Comparison of ENCODE assay signal across 1 cellular context in the genomic region with DNA sequence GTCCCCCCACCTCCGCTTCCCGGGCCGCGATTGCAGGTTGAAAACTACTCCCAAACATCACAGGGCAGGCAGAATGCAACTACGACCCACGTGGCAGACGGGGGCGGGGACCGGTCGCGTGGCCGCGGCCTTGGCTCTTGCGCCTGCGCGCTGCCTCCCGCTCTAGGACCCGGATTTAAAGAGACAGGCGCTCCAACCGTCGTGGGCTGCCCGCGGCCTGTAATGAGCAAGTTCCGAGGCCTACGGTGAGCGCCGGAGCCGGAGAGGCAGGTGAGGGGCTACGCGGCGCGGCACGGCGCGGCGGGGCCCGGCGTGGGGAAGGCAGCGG.
TF ChIP-seq lines count a peak whose summit lies in the region.

A gene (plus strand): TSS at position 160 of the 328 bp plus-strand sequence. CDS start 2,494 bp downstream, outside the sequence.

TF ChIP-seq in HEK293, 187 proteins besides CTCF, POLR2A, EP300 and RAD21 (continued from another document and continues in another):
- TF ChIP-seq, protein P1, sequence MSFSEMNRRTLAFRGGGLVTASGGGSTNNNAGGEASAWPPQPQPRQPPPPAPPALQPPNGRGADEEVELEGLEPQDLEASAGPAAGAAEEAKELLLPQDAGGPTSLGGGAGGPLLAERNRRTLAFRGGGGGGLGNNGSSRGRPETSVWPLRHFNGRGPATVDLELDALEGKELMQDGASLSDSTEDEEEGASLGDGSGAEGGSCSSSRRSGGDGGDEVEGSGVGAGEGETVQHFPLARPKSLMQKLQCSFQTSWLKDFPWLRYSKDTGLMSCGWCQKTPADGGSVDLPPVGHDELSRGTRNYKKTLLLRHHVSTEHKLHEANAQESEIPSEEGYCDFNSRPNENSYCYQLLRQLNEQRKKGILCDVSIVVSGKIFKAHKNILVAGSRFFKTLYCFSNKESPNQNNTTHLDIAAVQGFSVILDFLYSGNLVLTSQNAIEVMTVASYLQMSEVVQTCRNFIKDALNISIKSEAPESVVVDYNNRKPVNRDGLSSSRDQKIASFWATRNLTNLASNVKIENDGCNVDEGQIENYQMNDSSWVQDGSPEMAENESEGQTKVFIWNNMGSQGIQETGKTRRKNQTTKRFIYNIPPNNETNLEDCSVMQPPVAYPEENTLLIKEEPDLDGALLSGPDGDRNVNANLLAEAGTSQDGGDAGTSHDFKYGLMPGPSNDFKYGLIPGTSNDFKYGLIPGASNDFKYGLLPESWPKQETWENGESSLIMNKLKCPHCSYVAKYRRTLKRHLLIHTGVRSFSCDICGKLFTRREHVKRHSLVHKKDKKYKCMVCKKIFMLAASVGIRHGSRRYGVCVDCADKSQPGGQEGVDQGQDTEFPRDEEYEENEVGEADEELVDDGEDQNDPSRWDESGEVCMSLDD (tag by site-specific recombination; IDR thresholded peaks at IDR 0.05) = no peak
- TF ChIP-seq, protein P2, sequence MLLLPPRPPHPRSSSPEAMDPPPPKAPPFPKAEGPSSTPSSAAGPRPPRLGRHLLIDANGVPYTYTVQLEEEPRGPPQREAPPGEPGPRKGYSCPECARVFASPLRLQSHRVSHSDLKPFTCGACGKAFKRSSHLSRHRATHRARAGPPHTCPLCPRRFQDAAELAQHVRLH (tag by site-specific recombination; IDR thresholded peaks at IDR 0.05) = no peak
- TF ChIP-seq KLF16 (tag by site-specific recombination; IDR thresholded peaks at IDR 0.05) (0 out of 2 replicates have a peak, but pooled peaks have one; percentile 16), ZFP3 (tag by site-specific recombination; IDR thresholded peaks at IDR 0.05; ENCODE audit: low read depth) (no peak), ZNF707 (tag by site-specific recombination; IDR thresholded peaks at IDR 0.05) (no peak), ZNF530 (tag by site-specific recombination; IDR thresholded peaks at IDR 0.05; ENCODE audit: low read depth) (no peak), GLI2 (tag by site-specific recombination; IDR thresholded peaks at IDR 0.05; ENCODE audit: borderline replicate concordance, low read depth) (no peak), ZNF214 (tag by site-specific recombination; IDR thresholded peaks at IDR 0.05; ENCODE audit: borderline replicate concordance) (no peak), ZNF529 (tag by site-specific recombination; IDR thresholded peaks at IDR 0.05; ENCODE audit: insufficient replicate concordance) (no peak), ZNF626 (tag by site-specific recombination; IDR thresholded peaks at IDR 0.05) (no peak), ZFP41 (tag by site-specific recombination; IDR thresholded peaks at IDR 0.05; ENCODE audit: borderline replicate concordance) (no peak), ZNF114 (tag by site-specific recombination; IDR thresholded peaks at IDR 0.05) (no peak), HOXC10 (CRISPR knock-in tag; IDR thresholded peaks at IDR 0.05) (no peak), ZNF585B (tag by site-specific recombination; IDR thresholded peaks at IDR 0.05) (no peak)
- TF ChIP-seq, protein P3, sequence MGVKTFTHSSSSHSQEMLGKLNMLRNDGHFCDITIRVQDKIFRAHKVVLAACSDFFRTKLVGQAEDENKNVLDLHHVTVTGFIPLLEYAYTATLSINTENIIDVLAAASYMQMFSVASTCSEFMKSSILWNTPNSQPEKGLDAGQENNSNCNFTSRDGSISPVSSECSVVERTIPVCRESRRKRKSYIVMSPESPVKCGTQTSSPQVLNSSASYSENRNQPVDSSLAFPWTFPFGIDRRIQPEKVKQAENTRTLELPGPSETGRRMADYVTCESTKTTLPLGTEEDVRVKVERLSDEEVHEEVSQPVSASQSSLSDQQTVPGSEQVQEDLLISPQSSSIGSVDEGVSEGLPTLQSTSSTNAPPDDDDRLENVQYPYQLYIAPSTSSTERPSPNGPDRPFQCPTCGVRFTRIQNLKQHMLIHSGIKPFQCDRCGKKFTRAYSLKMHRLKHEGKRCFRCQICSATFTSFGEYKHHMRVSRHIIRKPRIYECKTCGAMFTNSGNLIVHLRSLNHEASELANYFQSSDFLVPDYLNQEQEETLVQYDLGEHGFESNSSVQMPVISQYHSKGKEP (tag by site-specific recombination; IDR thresholded peaks at IDR 0.05) = peak; percentile 90
- TF ChIP-seq, protein P4, sequence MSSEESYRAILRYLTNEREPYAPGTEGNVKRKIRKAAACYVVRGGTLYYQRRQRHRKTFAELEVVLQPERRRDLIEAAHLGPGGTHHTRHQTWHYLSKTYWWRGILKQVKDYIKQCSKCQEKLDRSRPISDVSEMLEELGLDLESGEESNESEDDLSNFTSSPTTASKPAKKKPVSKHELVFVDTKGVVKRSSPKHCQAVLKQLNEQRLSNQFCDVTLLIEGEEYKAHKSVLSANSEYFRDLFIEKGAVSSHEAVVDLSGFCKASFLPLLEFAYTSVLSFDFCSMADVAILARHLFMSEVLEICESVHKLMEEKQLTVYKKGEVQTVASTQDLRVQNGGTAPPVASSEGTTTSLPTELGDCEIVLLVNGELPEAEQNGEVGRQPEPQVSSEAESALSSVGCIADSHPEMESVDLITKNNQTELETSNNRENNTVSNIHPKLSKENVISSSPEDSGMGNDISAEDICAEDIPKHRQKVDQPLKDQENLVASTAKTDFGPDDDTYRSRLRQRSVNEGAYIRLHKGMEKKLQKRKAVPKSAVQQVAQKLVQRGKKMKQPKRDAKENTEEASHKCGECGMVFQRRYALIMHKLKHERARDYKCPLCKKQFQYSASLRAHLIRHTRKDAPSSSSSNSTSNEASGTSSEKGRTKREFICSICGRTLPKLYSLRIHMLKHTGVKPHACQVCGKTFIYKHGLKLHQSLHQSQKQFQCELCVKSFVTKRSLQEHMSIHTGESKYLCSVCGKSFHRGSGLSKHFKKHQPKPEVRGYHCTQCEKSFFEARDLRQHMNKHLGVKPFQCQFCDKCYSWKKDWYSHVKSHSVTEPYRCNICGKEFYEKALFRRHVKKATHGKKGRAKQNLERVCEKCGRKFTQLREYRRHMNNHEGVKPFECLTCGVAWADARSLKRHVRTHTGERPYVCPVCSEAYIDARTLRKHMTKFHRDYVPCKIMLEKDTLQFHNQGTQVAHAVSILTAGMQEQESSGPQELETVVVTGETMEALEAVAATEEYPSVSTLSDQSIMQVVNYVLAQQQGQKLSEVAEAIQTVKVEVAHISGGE (tag by site-specific recombination; conservative IDR thresholded peaks at IDR 0.05; ENCODE audit: low read depth) = no peak
- TF ChIP-seq, protein P5, sequence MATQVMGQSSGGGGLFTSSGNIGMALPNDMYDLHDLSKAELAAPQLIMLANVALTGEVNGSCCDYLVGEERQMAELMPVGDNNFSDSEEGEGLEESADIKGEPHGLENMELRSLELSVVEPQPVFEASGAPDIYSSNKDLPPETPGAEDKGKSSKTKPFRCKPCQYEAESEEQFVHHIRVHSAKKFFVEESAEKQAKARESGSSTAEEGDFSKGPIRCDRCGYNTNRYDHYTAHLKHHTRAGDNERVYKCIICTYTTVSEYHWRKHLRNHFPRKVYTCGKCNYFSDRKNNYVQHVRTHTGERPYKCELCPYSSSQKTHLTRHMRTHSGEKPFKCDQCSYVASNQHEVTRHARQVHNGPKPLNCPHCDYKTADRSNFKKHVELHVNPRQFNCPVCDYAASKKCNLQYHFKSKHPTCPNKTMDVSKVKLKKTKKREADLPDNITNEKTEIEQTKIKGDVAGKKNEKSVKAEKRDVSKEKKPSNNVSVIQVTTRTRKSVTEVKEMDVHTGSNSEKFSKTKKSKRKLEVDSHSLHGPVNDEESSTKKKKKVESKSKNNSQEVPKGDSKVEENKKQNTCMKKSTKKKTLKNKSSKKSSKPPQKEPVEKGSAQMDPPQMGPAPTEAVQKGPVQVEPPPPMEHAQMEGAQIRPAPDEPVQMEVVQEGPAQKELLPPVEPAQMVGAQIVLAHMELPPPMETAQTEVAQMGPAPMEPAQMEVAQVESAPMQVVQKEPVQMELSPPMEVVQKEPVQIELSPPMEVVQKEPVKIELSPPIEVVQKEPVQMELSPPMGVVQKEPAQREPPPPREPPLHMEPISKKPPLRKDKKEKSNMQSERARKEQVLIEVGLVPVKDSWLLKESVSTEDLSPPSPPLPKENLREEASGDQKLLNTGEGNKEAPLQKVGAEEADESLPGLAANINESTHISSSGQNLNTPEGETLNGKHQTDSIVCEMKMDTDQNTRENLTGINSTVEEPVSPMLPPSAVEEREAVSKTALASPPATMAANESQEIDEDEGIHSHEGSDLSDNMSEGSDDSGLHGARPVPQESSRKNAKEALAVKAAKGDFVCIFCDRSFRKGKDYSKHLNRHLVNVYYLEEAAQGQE (tag by site-specific recombination; IDR thresholded peaks at IDR 0.05) = no peak
- TF ChIP-seq, protein P6, sequence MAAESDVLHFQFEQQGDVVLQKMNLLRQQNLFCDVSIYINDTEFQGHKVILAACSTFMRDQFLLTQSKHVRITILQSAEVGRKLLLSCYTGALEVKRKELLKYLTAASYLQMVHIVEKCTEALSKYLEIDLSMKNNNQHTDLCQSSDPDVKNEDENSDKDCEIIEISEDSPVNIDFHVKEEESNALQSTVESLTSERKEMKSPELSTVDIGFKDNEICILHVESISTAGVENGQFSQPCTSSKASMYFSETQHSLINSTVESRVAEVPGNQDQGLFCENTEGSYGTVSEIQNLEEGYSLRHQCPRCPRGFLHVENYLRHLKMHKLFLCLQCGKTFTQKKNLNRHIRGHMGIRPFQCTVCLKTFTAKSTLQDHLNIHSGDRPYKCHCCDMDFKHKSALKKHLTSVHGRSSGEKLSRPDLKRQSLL (tag by site-specific recombination; IDR thresholded peaks at IDR 0.05) = peak; percentile 78
- TF ChIP-seq, protein P7, sequence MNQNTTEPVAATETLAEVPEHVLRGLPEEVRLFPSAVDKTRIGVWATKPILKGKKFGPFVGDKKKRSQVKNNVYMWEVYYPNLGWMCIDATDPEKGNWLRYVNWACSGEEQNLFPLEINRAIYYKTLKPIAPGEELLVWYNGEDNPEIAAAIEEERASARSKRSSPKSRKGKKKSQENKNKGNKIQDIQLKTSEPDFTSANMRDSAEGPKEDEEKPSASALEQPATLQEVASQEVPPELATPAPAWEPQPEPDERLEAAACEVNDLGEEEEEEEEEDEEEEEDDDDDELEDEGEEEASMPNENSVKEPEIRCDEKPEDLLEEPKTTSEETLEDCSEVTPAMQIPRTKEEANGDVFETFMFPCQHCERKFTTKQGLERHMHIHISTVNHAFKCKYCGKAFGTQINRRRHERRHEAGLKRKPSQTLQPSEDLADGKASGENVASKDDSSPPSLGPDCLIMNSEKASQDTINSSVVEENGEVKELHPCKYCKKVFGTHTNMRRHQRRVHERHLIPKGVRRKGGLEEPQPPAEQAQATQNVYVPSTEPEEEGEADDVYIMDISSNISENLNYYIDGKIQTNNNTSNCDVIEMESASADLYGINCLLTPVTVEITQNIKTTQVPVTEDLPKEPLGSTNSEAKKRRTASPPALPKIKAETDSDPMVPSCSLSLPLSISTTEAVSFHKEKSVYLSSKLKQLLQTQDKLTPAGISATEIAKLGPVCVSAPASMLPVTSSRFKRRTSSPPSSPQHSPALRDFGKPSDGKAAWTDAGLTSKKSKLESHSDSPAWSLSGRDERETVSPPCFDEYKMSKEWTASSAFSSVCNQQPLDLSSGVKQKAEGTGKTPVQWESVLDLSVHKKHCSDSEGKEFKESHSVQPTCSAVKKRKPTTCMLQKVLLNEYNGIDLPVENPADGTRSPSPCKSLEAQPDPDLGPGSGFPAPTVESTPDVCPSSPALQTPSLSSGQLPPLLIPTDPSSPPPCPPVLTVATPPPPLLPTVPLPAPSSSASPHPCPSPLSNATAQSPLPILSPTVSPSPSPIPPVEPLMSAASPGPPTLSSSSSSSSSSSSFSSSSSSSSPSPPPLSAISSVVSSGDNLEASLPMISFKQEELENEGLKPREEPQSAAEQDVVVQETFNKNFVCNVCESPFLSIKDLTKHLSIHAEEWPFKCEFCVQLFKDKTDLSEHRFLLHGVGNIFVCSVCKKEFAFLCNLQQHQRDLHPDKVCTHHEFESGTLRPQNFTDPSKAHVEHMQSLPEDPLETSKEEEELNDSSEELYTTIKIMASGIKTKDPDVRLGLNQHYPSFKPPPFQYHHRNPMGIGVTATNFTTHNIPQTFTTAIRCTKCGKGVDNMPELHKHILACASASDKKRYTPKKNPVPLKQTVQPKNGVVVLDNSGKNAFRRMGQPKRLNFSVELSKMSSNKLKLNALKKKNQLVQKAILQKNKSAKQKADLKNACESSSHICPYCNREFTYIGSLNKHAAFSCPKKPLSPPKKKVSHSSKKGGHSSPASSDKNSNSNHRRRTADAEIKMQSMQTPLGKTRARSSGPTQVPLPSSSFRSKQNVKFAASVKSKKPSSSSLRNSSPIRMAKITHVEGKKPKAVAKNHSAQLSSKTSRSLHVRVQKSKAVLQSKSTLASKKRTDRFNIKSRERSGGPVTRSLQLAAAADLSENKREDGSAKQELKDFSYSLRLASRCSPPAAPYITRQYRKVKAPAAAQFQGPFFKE (tag by site-specific recombination; IDR thresholded peaks at IDR 0.05; ENCODE audit: borderline replicate concordance) = no peak
- TF ChIP-seq, protein P8, sequence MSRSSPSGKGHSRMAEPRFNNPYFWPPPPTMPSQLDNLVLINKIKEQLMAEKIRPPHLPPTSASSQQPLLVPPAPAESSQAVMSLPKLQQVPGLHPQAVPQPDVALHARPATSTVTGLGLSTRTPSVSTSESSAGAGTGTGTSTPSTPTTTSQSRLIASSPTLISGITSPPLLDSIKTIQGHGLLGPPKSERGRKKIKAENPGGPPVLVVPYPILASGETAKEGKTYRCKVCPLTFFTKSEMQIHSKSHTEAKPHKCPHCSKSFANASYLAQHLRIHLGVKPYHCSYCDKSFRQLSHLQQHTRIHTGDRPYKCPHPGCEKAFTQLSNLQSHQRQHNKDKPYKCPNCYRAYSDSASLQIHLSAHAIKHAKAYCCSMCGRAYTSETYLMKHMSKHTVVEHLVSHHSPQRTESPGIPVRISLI (tag by site-specific recombination; IDR thresholded peaks at IDR 0.05) = no peak
- TF ChIP-seq, protein P9, sequence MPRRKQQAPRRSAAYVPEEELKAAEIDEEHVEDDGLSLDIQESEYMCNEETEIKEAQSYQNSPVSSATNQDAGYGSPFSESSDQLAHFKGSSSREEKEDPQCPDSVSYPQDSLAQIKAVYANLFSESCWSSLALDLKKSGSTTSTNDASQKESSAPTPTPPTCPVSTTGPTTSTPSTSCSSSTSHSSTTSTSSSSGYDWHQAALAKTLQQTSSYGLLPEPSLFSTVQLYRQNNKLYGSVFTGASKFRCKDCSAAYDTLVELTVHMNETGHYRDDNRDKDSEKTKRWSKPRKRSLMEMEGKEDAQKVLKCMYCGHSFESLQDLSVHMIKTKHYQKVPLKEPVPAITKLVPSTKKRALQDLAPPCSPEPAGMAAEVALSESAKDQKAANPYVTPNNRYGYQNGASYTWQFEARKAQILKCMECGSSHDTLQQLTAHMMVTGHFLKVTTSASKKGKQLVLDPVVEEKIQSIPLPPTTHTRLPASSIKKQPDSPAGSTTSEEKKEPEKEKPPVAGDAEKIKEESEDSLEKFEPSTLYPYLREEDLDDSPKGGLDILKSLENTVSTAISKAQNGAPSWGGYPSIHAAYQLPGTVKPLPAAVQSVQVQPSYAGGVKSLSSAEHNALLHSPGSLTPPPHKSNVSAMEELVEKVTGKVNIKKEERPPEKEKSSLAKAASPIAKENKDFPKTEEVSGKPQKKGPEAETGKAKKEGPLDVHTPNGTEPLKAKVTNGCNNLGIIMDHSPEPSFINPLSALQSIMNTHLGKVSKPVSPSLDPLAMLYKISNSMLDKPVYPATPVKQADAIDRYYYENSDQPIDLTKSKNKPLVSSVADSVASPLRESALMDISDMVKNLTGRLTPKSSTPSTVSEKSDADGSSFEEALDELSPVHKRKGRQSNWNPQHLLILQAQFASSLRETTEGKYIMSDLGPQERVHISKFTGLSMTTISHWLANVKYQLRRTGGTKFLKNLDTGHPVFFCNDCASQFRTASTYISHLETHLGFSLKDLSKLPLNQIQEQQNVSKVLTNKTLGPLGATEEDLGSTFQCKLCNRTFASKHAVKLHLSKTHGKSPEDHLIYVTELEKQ (tag by site-specific recombination; IDR thresholded peaks at IDR 0.05; ENCODE audit: borderline replicate concordance) = no peak
